Comparison of ENCODE assay signal across 9 cellular contexts in genomic region chr6:28943223-28943556, GRCh38. TPM values are rescaled to one million over a fixed set of nuclear protein-coding genes. Genes with fewer than 3 reads are reported as not detected.
DNase-seq lines count a peak whose midpoint lies in the region; ATAC-seq and TF ChIP-seq lines count a peak whose summit lies in the region.
"Had no signal": no experiment of that assay in that cellular context is flagged by ENCODE, and none has a peak within 500 bp of the region (broad histone marks: within the 10 kb centered on the region; RNA-seq: fewer than 3 reads in every experiment).

No MANE protein-coding gene starts in this region.

- no peak for ATAC-seq in HG03565 (IDR thresholded peaks at IDR 0.05; ENCODE audit: unreplicated experiment)

- intact Hi-C loops in dendritic cell treated with granulocyte-macrophage colony-stimulating factor and Interleukin-4, amounts not matched to agents 40 ng/mL and 50 ng/mL, for 4 days (cut with micrococcal nuclease), result no loop called here

- peak overlapping the region; percentile 86 for H3K27ac Mint-ChIP-seq in dendritic cell treated with granulocyte-macrophage colony-stimulating factor and Interleukin-4, amounts not matched to agents 40 ng/mL and 50 ng/mL, for 4 days
- peak overlapping the region; percentile 82 for H3K27ac Mint-ChIP-seq in osteocyte (ENCODE audit: unreplicated experiment)

- H3K4me3 ChIP-seq in NB4 (ENCODE audit: low read depth, low read length), result peak overlapping the region; percentile 39

- DNase-seq in DMS53 treated with DMSO at 0.1 percent for 48 hours (lab: John Stamatoyannopoulos, UW; ENCODE audit: unreplicated experiment) (peak; percentile 25), NB4 (ENCODE audit: low read depth) (peak; percentile 37), osteocyte (ENCODE audit: extremely low spot score, unreplicated experiment) (no peak), NCI-H446 (lab: John Stamatoyannopoulos, UW) (no peak), NK-92 (lab: John Stamatoyannopoulos, UW; ENCODE audit: unreplicated experiment) (no peak), GM13977 (ENCODE audit: low spot score) (no peak)
- DNase-seq: cortex of kidney had no signal

- peaks cover 1% of the 10 kb centered on the region for H3K27me3 Mint-ChIP-seq in dendritic cell treated with granulocyte-macrophage colony-stimulating factor and Interleukin-4, amounts not matched to agents 40 ng/mL and 50 ng/mL, for 4 days
- no peaks in the 10 kb centered on the region for H3K27me3 Mint-ChIP-seq in osteocyte (ENCODE audit: unreplicated experiment)

- TF ChIP-seq CTCF in NB4 (IDR thresholded peaks at IDR 0.05; ENCODE audit: low read depth, low read length) (no peak), osteocyte (IDR thresholded peaks at IDR 0.05) (no peak), GM13977 (IDR thresholded peaks at IDR 0.05; ENCODE audit: extremely low read depth, insufficient read depth, missing control alignments) (no peak)

- H3K4me1 Mint-ChIP-seq in dendritic cell treated with granulocyte-macrophage colony-stimulating factor and Interleukin-4, amounts not matched to agents 40 ng/mL and 50 ng/mL, for 4 days (ENCODE audit: low read depth), result peaks cover 56% of the 10 kb centered on the region
- peaks cover 37% of the 10 kb centered on the region for H3K4me1 Mint-ChIP-seq in osteocyte (ENCODE audit: unreplicated experiment)

- no peaks in the 10 kb centered on the region for H3K36me3 Mint-ChIP-seq in dendritic cell treated with granulocyte-macrophage colony-stimulating factor and Interleukin-4, amounts not matched to agents 40 ng/mL and 50 ng/mL, for 4 days (ENCODE audit: low read depth)
- no peaks in the 10 kb centered on the region for H3K36me3 Mint-ChIP-seq in osteocyte (ENCODE audit: unreplicated experiment)

- TF ChIP-seq POLR2A in NB4 (IDR thresholded peaks at IDR 0.05; ENCODE audit: extremely low read depth, insufficient read length), result no peak

- H3K4me3 Mint-ChIP-seq in dendritic cell treated with granulocyte-macrophage colony-stimulating factor and Interleukin-4, amounts not matched to agents 40 ng/mL and 50 ng/mL, for 4 days, result peak overlapping the region; percentile 83
- peak overlapping the region; percentile 78 for H3K4me3 Mint-ChIP-seq in osteocyte (ENCODE audit: unreplicated experiment)

- H3K9me3 Mint-ChIP-seq in dendritic cell treated with granulocyte-macrophage colony-stimulating factor and Interleukin-4, amounts not matched to agents 40 ng/mL and 50 ng/mL, for 4 days, result no peaks in the 10 kb centered on the region
- H3K9me3 Mint-ChIP-seq in osteocyte (ENCODE audit: unreplicated experiment), result no peaks in the 10 kb centered on the region

- in situ Hi-C loops in GM13977 (cut with MboI; ENCODE audit: low pct_unique_long_range_greater_than_20kb, low sequenced_read_pairs, unreplicated experiment), result no loop called here

RNA-seq across cellular contexts. Expression of gene TRIM27, which starts 19.4 kb away (rescaled TPM):
- 55.7 and 58.3 TPM in 2 replicates for total RNA-seq in osteocyte

Comparison
In these comparisons a context has a peak if more than half of its experiments do, and no peak if none do; other contexts are left out.
1. DNase-seq: peak in DMS53 treated with DMSO at 0.1 percent for 48 hours (single experiment) and NB4 (single experiment); none in osteocyte (single experiment), NCI-H446 (0 of 2), NK-92 (single experiment) and GM13977 (single experiment).